15 cellular contexts compared by ENCODE assay signal in the genomic region with DNA sequence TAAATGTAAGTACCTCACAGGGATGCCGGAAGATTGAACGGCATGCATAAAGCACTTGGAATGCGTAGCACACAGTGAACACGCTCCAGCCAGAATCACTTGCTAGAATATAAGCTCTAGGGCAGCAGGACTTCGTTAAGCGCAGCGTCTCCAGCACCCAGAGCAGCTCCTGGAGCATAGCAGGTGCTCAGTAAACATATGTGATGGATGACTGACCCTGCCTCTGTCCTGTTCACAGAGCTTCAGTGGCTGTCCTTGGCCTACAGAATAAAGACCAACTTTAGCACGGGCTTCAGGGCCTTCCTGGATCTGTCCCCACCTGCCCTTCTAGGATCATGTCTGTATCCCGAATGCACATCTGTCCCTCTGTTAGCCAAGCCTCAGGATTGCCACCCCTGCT. TPM values are rescaled to one million over a fixed set of nuclear protein-coding genes. Genes with fewer than 3 reads are reported as not detected.
"Had no signal": no experiment of that assay in that cellular context is flagged by ENCODE, and none has a peak within 500 bp of the region (broad histone marks: within the 10 kb centered on the region; RNA-seq: fewer than 3 reads in every experiment).

No MANE protein-coding gene starts in this region.

- DNase-seq: activated CD4-positive, alpha-beta memory T cell treated with anti-CD3 and anti-CD28 coated beads for 36 hours; activated CD4-positive, CD25-positive, alpha-beta regulatory T cell treated with anti-CD3 and anti-CD28 coated beads, Interleukin-2, amount 50 U/mL, for 72 hours; activated gamma-delta T cell treated with Interleukin-2 at 50 U/mL for 16 hours; activated T-cell treated with anti-CD3 and anti-CD28 coated beads, Interleukin-2, amount 50 U/mL, for 48 hours; head of caudate nucleus; islet precursor cell; pancreas; stimulated activated CD4-positive, alpha-beta T cell treated with anti-CD3 and anti-CD28 coated beads, Interleukin-4, amount 100 ng/mL, for 1 hour; stimulated activated CD8-positive, alpha-beta memory T cell treated with anti-CD3 and anti-CD28 coated beads, Interleukin-4, amount 100 ng/mL, for 48 hours; stimulated activated naive CD8-positive, alpha-beta T cell treated with anti-CD3 and anti-CD28 coated beads, Interleukin-15, amount 100 ng/mL, for 72 hours; testis had no signal

- ATAC-seq: left lobe of liver; pancreas; stimulated activated naive CD8-positive, alpha-beta T cell treated with anti-CD3 and anti-CD28 coated beads, Interleukin-15, amount 100 ng/mL, for 72 hours had no signal

- H3K27ac ChIP-seq: pancreas, testis had no signal

- H3K4me3 ChIP-seq: esophagus muscularis mucosa, pancreas, testis had no signal

- H3K27me3 ChIP-seq: pancreas, testis had no signal

- H3K9me3 ChIP-seq: esophagus muscularis mucosa, pancreas, testis had no signal

- H3K36me3 ChIP-seq: esophagus muscularis mucosa, pancreas had no signal

- H3K4me3 Mint-ChIP-seq: activated CD4-positive, alpha-beta memory T cell treated with anti-CD3 and anti-CD28 coated beads for 36 hours; T-helper 2 cell treated with Interferon-gamma antibody and Interleukin-4, amounts not matched to agents 5 μg/mL and 100 μg/mL, for 36 hours had no signal

- H3K27ac Mint-ChIP-seq: activated CD4-positive, alpha-beta memory T cell treated with anti-CD3 and anti-CD28 coated beads for 36 hours; T-helper 2 cell treated with Interferon-gamma antibody and Interleukin-4, amounts not matched to agents 5 μg/mL and 100 μg/mL, for 36 hours had no signal

- H3K9me3 Mint-ChIP-seq: activated CD4-positive, alpha-beta memory T cell treated with anti-CD3 and anti-CD28 coated beads for 36 hours; stimulated activated naive CD8-positive, alpha-beta T cell treated with anti-CD3 and anti-CD28 coated beads, Interleukin-15, amount 100 ng/mL, for 72 hours; T-helper 2 cell treated with Interferon-gamma antibody and Interleukin-4, amounts not matched to agents 5 μg/mL and 100 μg/mL, for 36 hours had no signal

- H3K27me3 Mint-ChIP-seq: activated CD4-positive, alpha-beta memory T cell treated with anti-CD3 and anti-CD28 coated beads for 36 hours; stimulated activated naive CD8-positive, alpha-beta T cell treated with anti-CD3 and anti-CD28 coated beads, Interleukin-15, amount 100 ng/mL, for 72 hours had no signal

RNA-seq across cellular contexts. Expression of a gene that starts 41.9 kb away (rescaled TPM):
- total RNA-seq: astrocyte had no signal
